Comparison of ENCODE assay signal across 20 cellular contexts in the genomic region with DNA sequence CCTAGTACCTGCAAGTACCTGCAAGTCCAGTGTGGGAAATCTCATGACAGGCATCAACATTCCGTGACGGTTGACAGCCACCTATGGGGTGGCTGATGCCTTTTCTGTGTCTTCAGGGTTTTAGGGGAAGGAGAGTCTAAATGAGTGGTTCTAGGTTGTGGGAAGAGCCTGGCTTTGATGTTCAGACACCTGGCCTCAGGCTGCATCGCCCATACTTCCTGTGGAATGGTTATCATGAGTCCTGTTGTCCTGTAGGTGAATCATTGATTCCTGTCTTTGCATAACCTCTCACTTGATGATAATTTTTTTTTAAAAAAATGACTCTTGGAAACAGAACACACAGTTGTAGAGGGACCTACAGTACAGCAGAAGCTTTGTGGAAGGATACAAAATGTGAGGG.
DNase-seq lines count a peak whose midpoint lies in the region; ATAC-seq, FAIRE-seq and TF ChIP-seq lines count a peak whose summit lies in the region.
"Had no signal": no experiment of that assay in that cellular context is flagged by ENCODE, and none has a peak within 500 bp of the region (broad histone marks: within the 10 kb centered on the region; RNA-seq: fewer than 3 reads in every experiment).

No MANE protein-coding gene starts in this region.

- H3K27ac Mint-ChIP-seq in T-cell = no peak overlapping the region
- H3K27ac Mint-ChIP-seq: CD4-positive, alpha-beta T cell; IgD-negative memory B cell had no signal

- no peak overlapping the region for H3K4me3 Mint-ChIP-seq in T-cell
- H3K4me3 Mint-ChIP-seq: CD4-positive, alpha-beta T cell; H9; IgD-negative memory B cell had no signal

- dilution Hi-C loops in keratinocyte (cut with MboI; ENCODE audit: extremely low pct_ligation_motif_present, low sequenced_read_pairs) = no loop called here

- H3K36me3 ChIP-seq in bronchial epithelial cell (ENCODE audit: control insufficient read depth, insufficient read depth, low read length) = no peaks in the 10 kb centered on the region
- no peaks in the 10 kb centered on the region for H3K36me3 ChIP-seq in keratinocyte (ENCODE audit: control insufficient read depth in 2 of 2, extremely low read depth in 1 of 2, insufficient read depth in 2 of 2, low read length in 2 of 2)
- H3K36me3 ChIP-seq in tibial artery = no peaks in the 10 kb centered on the region
- H3K36me3 ChIP-seq: BE2C had no signal

- H3K79me2 ChIP-seq in keratinocyte (ENCODE audit: control insufficient read depth, insufficient read depth, low read length) = peaks cover 3% of the 10 kb centered on the region

- no peaks in the 10 kb centered on the region for H3K9me3 Mint-ChIP-seq in T-cell
- H3K9me3 Mint-ChIP-seq: CD4-positive, alpha-beta T cell; H9; IgD-negative memory B cell had no signal

- H4K20me1 ChIP-seq in keratinocyte (ENCODE audit: control insufficient read depth, extremely low read depth, insufficient read depth, low read length) = no peaks in the 10 kb centered on the region

- H3K27me3 Mint-ChIP-seq in T-cell = peaks cover 0 to 11% of the 10 kb centered on the region in 2 donors
- H3K27me3 Mint-ChIP-seq: IgD-negative memory B cell had no signal

- H3K4me1 Mint-ChIP-seq in T-cell = no peaks in the 10 kb centered on the region

- H3K9me1 ChIP-seq in keratinocyte (ENCODE audit: control insufficient read depth, extremely low read depth, insufficient read depth, low read length) = no peaks in the 10 kb centered on the region

- no peaks in the 10 kb centered on the region for H3K36me3 Mint-ChIP-seq in T-cell
- H3K36me3 Mint-ChIP-seq: IgD-negative memory B cell had no signal

- FAIRE-seq in bronchial epithelial cell (lab: Jason Lieb, UNC) (no peak), keratinocyte (lab: Jason Lieb, UNC) (peak; percentile 20)
- FAIRE-seq: A204.1, GM12878, H1, HepG2 had no signal

- no peaks in the 10 kb centered on the region for H3K27me3 ChIP-seq in bronchial epithelial cell (ENCODE audit: control insufficient read depth, insufficient read depth, low read length)
- H3K27me3 ChIP-seq in keratinocyte (ENCODE audit: control insufficient read depth, extremely low read depth, insufficient read depth, low read length) = no peaks in the 10 kb centered on the region
- no peaks in the 10 kb centered on the region for H3K27me3 ChIP-seq in tibial artery
- H3K27me3 ChIP-seq: BE2C had no signal

- H3K4me1 ChIP-seq in keratinocyte (ENCODE audit: control insufficient read depth, extremely low read depth, insufficient read depth, low read length) = peaks cover 3% of the 10 kb centered on the region
- H3K4me1 ChIP-seq in tibial artery = no peaks in the 10 kb centered on the region
- H3K4me1 ChIP-seq: BE2C, Caco-2 had no signal

- H3K4me2 ChIP-seq in keratinocyte (ENCODE audit: control insufficient read depth, extremely low read depth, insufficient read depth, low read depth, low read length) = no peak overlapping the region

- POLR2A ChIA-PET in T-cell (lab: Charles Lee) = no interaction called here

- TF ChIP-seq CTCF in bronchial epithelial cell (IDR thresholded peaks at IDR 0.05; ENCODE audit: insufficient read depth, low read length, severe bottlenecking) (no peak), keratinocyte (optimal IDR thresholded peaks at IDR 0.05 in 1 of 3, IDR thresholded peaks at IDR 0.05 in 1 of 3, conservative IDR thresholded peaks at IDR 0.05 in 1 of 3; ENCODE audit: extremely low read depth in 1 of 3, insufficient read depth in 2 of 3, low read length in 3 of 3) (no peak), tibial artery (IDR thresholded peaks at IDR 0.05) (no peak)

- H3K27ac ChIP-seq in keratinocyte (ENCODE audit: control insufficient read depth, insufficient read depth, low read length) (no peak overlapping the region), tibial artery (no peak overlapping the region)

- DNase-seq in ELF-1 (ENCODE audit: low read depth, low spot score) = peak; percentile 9
- peak; percentile 47 for DNase-seq in bronchial epithelial cell (ENCODE audit: low read depth)
- DNase-seq in keratinocyte (ENCODE audit: low read depth, low spot score) = no peak
- DNase-seq in DMS79 treated with DMSO at 0.1 percent for 48 hours (lab: John Stamatoyannopoulos, UW) = no peak
- no peak for DNase-seq in T-cell
- no peak for DNase-seq in tibial artery
- DNase-seq: ACHN; BE2C; C1 segment of cervical spinal cord; Caco-2; CD4-positive, alpha-beta T cell; DMS153; DMS79; H9 had no signal

- no peak overlapping the region for H2AFZ ChIP-seq in keratinocyte (ENCODE audit: control insufficient read depth, low read length)

- intact Hi-C loops in tibial artery (cut with DNase I; ENCODE audit: low total_unique reads) = no loop called here

- ATAC-seq in T-cell (replicated peaks in 1 of 4) = no peak
- no peak for ATAC-seq in HG02759 (IDR thresholded peaks at IDR 0.05; ENCODE audit: unreplicated experiment)
- ATAC-seq: GM12878, HepG2 had no signal

- H3K9ac ChIP-seq in keratinocyte (ENCODE audit: control insufficient read depth, extremely low read depth, insufficient read depth, low read length) = no peak overlapping the region

- CTCF ChIA-PET in T-cell (lab: Charles Lee) = interaction anchor here in 1 of 2 donors (0.6 to 0.7 kb wide), 2 partner anchors 36 to 129 kb away, joined by 8 to 13 read pairs; no protein-coding TSS in a partner anchor

- no peaks in the 10 kb centered on the region for H3K9me3 ChIP-seq in keratinocyte (ENCODE audit: control insufficient read depth, low read depth, low read length)
- H3K9me3 ChIP-seq in tibial artery = no peaks in the 10 kb centered on the region
- H3K9me3 ChIP-seq: BE2C, Caco-2 had no signal

- H3K4me3 ChIP-seq in bronchial epithelial cell (ENCODE audit: low read depth, low read length) = no peak overlapping the region
- H3K4me3 ChIP-seq in keratinocyte (ENCODE audit: control insufficient read depth in 2 of 3, extremely low read depth in 1 of 3, insufficient read depth in 2 of 3, low read depth in 1 of 3, low read length in 3 of 3) = no peak overlapping the region
- no peak overlapping the region for H3K4me3 ChIP-seq in tibial artery
- H3K4me3 ChIP-seq: GM12878 had no signal

Comparison
In these comparisons a context has a peak if more than half of its experiments do, and no peak if none do; other contexts are left out.
1. DNase-seq: peak in ELF-1 (single experiment) and bronchial epithelial cell (single experiment); none in keratinocyte (single experiment), DMS79 treated with DMSO at 0.1 percent for 48 hours (single experiment), T-cell (0 of 34) and tibial artery (0 of 2).